1 cellular context compared by ENCODE assay signal in the genomic region with DNA sequence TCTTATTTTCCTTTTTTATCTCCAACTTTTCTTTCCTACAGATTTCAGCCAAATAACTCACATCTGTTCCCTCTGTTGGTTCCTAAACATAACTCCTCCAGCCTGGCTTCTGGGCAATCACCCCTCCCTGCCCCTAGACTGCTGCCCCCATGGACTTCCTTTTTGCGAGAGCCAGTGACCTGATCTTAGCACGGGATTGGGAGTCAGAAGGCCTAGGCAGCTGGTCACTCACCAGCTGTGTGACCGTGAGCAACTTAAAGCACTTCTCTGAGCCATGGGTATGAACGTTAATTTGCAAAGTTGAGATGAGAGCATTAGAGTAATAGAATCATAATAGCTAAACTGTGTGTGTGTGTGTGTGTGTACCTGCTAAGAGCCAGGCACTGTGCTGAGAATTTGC.
TF ChIP-seq lines count a peak whose summit lies in the region.

No MANE protein-coding gene starts in this region.

TF ChIP-seq in GM23338, 12 proteins besides CTCF, POLR2A, EP300 and RAD21 (continued from another document):
- TF ChIP-seq, protein P1, sequence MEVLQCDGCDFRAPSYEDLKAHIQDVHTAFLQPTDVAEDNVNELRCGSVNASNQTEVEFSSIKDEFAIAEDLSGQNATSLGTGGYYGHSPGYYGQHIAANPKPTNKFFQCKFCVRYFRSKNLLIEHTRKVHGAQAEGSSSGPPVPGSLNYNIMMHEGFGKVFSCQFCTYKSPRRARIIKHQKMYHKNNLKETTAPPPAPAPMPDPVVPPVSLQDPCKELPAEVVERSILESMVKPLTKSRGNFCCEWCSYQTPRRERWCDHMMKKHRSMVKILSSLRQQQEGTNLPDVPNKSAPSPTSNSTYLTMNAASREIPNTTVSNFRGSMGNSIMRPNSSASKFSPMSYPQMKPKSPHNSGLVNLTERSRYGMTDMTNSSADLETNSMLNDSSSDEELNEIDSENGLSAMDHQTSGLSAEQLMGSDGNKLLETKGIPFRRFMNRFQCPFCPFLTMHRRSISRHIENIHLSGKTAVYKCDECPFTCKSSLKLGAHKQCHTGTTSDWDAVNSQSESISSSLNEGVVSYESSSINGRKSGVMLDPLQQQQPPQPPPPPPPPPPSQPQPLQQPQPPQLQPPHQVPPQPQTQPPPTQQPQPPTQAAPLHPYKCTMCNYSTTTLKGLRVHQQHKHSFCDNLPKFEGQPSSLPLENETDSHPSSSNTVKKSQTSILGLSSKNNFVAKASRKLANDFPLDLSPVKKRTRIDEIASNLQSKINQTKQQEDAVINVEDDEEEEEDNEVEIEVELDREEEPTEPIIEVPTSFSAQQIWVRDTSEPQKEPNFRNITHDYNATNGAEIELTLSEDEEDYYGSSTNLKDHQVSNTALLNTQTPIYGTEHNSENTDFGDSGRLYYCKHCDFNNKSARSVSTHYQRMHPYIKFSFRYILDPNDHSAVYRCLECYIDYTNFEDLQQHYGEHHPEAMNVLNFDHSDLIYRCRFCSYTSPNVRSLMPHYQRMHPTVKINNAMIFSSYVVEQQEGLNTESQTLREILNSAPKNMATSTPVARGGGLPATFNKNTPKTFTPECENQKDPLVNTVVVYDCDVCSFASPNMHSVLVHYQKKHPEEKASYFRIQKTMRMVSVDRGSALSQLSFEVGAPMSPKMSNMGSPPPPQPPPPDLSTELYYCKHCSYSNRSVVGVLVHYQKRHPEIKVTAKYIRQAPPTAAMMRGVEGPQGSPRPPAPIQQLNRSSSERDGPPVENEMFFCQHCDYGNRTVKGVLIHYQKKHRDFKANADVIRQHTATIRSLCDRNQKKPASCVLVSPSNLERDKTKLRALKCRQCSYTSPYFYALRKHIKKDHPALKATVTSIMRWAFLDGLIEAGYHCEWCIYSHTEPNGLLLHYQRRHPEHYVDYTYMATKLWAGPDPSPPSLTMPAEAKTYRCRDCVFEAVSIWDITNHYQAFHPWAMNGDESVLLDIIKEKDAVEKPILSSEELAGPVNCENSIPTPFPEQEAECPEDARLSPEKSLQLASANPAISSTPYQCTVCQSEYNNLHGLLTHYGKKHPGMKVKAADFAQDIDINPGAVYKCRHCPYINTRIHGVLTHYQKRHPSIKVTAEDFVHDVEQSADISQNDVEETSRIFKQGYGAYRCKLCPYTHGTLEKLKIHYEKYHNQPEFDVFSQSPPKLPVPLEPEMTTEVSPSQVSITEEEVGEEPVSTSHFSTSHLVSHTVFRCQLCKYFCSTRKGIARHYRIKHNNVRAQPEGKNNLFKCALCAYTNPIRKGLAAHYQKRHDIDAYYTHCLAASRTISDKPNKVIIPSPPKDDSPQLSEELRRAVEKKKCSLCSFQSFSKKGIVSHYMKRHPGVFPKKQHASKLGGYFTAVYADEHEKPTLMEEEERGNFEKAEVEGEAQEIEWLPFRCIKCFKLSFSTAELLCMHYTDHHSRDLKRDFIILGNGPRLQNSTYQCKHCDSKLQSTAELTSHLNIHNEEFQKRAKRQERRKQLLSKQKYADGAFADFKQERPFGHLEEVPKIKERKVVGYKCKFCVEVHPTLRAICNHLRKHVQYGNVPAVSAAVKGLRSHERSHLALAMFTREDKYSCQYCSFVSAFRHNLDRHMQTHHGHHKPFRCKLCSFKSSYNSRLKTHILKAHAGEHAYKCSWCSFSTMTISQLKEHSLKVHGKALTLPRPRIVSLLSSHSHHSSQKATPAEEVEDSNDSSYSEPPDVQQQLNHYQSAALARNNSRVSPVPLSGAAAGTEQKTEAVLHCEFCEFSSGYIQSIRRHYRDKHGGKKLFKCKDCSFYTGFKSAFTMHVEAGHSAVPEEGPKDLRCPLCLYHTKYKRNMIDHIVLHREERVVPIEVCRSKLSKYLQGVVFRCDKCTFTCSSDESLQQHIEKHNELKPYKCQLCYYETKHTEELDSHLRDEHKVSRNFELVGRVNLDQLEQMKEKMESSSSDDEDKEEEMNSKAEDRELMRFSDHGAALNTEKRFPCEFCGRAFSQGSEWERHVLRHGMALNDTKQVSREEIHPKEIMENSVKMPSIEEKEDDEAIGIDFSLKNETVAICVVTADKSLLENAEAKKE (CRISPR knock-in tag; IDR thresholded peaks at IDR 0.05) = no peak
- TF ChIP-seq STAT1 (IDR thresholded peaks at IDR 0.05; ENCODE audit: unreplicated experiment) (no peak), ZNF114 (CRISPR knock-in tag; IDR thresholded peaks at IDR 0.05) (no peak), JUNB (IDR thresholded peaks at IDR 0.05; ENCODE audit: unreplicated experiment) (no peak)
- TF ChIP-seq, protein P2, sequence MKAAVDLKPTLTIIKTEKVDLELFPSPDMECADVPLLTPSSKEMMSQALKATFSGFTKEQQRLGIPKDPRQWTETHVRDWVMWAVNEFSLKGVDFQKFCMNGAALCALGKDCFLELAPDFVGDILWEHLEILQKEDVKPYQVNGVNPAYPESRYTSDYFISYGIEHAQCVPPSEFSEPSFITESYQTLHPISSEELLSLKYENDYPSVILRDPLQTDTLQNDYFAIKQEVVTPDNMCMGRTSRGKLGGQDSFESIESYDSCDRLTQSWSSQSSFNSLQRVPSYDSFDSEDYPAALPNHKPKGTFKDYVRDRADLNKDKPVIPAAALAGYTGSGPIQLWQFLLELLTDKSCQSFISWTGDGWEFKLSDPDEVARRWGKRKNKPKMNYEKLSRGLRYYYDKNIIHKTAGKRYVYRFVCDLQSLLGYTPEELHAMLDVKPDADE (IDR thresholded peaks at IDR 0.05) = no peak
